Comparison of ENCODE assay signal across 8 cellular contexts in genomic region chr3:167032267-167032876, GRCh38.
DNase-seq lines count a peak whose midpoint lies in the region; ATAC-seq and TF ChIP-seq lines count a peak whose summit lies in the region.

No MANE protein-coding gene starts in this region.

- H3K27me3 ChIP-seq in A673 (replicated peaks; ENCODE audit: insufficient read depth, low read depth, low read length, poor library complexity) = no peaks in the 10 kb centered on the region
- H3K27me3 ChIP-seq in H7 (ENCODE audit: control insufficient read depth, insufficient read depth, low read length) = no peaks in the 10 kb centered on the region
- no peaks in the 10 kb centered on the region for H3K27me3 ChIP-seq in osteoblast (ENCODE audit: insufficient read depth, low read length)
- H3K27me3 ChIP-seq in tibial nerve = no peaks in the 10 kb centered on the region

- no peaks in the 10 kb centered on the region for H4K20me1 ChIP-seq in osteoblast (ENCODE audit: insufficient read depth, low read length)

- H3K4me2 ChIP-seq in osteoblast (ENCODE audit: insufficient read depth, low read length) = no peak overlapping the region

- no peak overlapping the region for H3K4me3 ChIP-seq in A673 (ENCODE audit: low read depth, low read length, poor library complexity, severe bottlenecking)
- H3K4me3 ChIP-seq in H7 (ENCODE audit: insufficient read depth, low read depth, low read length) = no peak overlapping the region
- H3K4me3 ChIP-seq in choroid plexus epithelial cell (ENCODE audit: low read depth, low read length) = no peak overlapping the region
- H3K4me3 ChIP-seq in osteoblast (ENCODE audit: insufficient read depth, low read length) = no peak overlapping the region
- no peak overlapping the region for H3K4me3 ChIP-seq in tibial nerve

- no peaks in the 10 kb centered on the region for H3K4me1 ChIP-seq in A673 (ENCODE audit: insufficient read depth, low read length, poor library complexity, severe bottlenecking)
- no peaks in the 10 kb centered on the region for H3K4me1 ChIP-seq in osteoblast (ENCODE audit: insufficient read depth, low read length)
- no peaks in the 10 kb centered on the region for H3K4me1 ChIP-seq in tibial nerve

- no peaks in the 10 kb centered on the region for H3K4me1 Mint-ChIP-seq in activated CD8-positive, alpha-beta T cell treated with anti-CD3 and anti-CD28 coated beads, Interleukin-2, amount 10 ng/mL, durations not matched to agents 7 days and 5 days (ENCODE audit: low read depth)

- H3K27me3 Mint-ChIP-seq in activated CD8-positive, alpha-beta T cell treated with anti-CD3 and anti-CD28 coated beads, Interleukin-2, amount 10 ng/mL, durations not matched to agents 7 days and 5 days (ENCODE audit: low read depth) = no peaks in the 10 kb centered on the region

- H3K27ac ChIP-seq in A673 (ENCODE audit: low read depth, low read length, poor library complexity, severe bottlenecking) = no peak overlapping the region
- no peak overlapping the region for H3K27ac ChIP-seq in osteoblast (ENCODE audit: low read depth, low read length)
- no peak overlapping the region for H3K27ac ChIP-seq in tibial nerve

- POLR2A ChIA-PET in A673 (lab: Charles Lee; ENCODE audit: low non-redundant PET) = no interaction called here
- POLR2A ChIA-PET in activated CD8-positive, alpha-beta T cell treated with anti-CD3 and anti-CD28 coated beads, Interleukin-2, amount 10 ng/mL, durations not matched to agents 7 days and 5 days (lab: Charles Lee) = no interaction called here

- TF ChIP-seq EP300 in tibial nerve (IDR thresholded peaks at IDR 0.05) = no peak

- TF ChIP-seq CTCF in A673 (conservative IDR thresholded peaks at IDR 0.05; ENCODE audit: low read depth, low read length) = peak; percentile 64
- peak; percentile 34 for TF ChIP-seq CTCF in choroid plexus epithelial cell (conservative IDR thresholded peaks at IDR 0.05; ENCODE audit: low read depth, low read length)
- TF ChIP-seq CTCF in osteoblast (IDR thresholded peaks at IDR 0.05; ENCODE audit: extremely low read depth, low read depth, low read length) = no peak
- TF ChIP-seq CTCF in tibial nerve (IDR thresholded peaks at IDR 0.05) = peak in 2 of 5 experiments; percentile 20 to 22

- H3K36me3 ChIP-seq in A673 (ENCODE audit: insufficient read depth, low read length, poor library complexity, severe bottlenecking) (no peaks in the 10 kb centered on the region), H7 (replicated peaks; ENCODE audit: control insufficient read depth, insufficient read depth, low read length) (no peaks in the 10 kb centered on the region), osteoblast (ENCODE audit: insufficient read depth, low read length) (no peaks in the 10 kb centered on the region), tibial nerve (no peaks in the 10 kb centered on the region)

- no peak overlapping the region for H3K4me3 Mint-ChIP-seq in activated CD8-positive, alpha-beta T cell treated with anti-CD3 and anti-CD28 coated beads, Interleukin-2, amount 10 ng/mL, durations not matched to agents 7 days and 5 days

- 27 to 28% methylated on average over 5 of the region's 5 CpGs for WGBS in tibial nerve, 2 donors

- no peak for ATAC-seq in activated CD8-positive, alpha-beta T cell treated with anti-CD3 and anti-CD28 coated beads, Interleukin-2, amount 10 ng/mL, durations not matched to agents 7 days and 5 days
- no peak for ATAC-seq in HG03378 (IDR thresholded peaks at IDR 0.05; ENCODE audit: unreplicated experiment)

- BruUV-seq in A673 (replicated peaks; lab: Mats Ljungman, UMichigan) = no TSS peak

- no peaks in the 10 kb centered on the region for H3K36me3 Mint-ChIP-seq in activated CD8-positive, alpha-beta T cell treated with anti-CD3 and anti-CD28 coated beads, Interleukin-2, amount 10 ng/mL, durations not matched to agents 7 days and 5 days (ENCODE audit: low read depth)

- CTCF ChIA-PET in A673 (lab: Charles Lee) = interaction anchor here (0.6 to 0.7 kb wide), 2 partner anchors 310 to 480 kb away, joined by 3 to 4 read pairs; no protein-coding TSS in a partner anchor
- CTCF ChIA-PET in activated CD8-positive, alpha-beta T cell treated with anti-CD3 and anti-CD28 coated beads, Interleukin-2, amount 10 ng/mL, durations not matched to agents 7 days and 5 days (lab: Charles Lee) = no interaction called here

- H3K79me2 ChIP-seq in osteoblast (ENCODE audit: insufficient read depth, low read length) = no peaks in the 10 kb centered on the region

- H2AFZ ChIP-seq in osteoblast (ENCODE audit: low read length) = no peak overlapping the region

- no peaks in the 10 kb centered on the region for H3K9me3 Mint-ChIP-seq in activated CD8-positive, alpha-beta T cell treated with anti-CD3 and anti-CD28 coated beads, Interleukin-2, amount 10 ng/mL, durations not matched to agents 7 days and 5 days (ENCODE audit: insufficient read depth)

- H3K27ac Mint-ChIP-seq in activated CD8-positive, alpha-beta T cell treated with anti-CD3 and anti-CD28 coated beads, Interleukin-2, amount 10 ng/mL, durations not matched to agents 7 days and 5 days = no peak overlapping the region

- H3K9me3 ChIP-seq in A673 (ENCODE audit: low read depth, low read length, poor library complexity, severe bottlenecking) (no peaks in the 10 kb centered on the region), osteoblast (ENCODE audit: low read depth, low read length) (no peaks in the 10 kb centered on the region), tibial nerve (no peaks in the 10 kb centered on the region)

- no peak for TF ChIP-seq POLR2A in tibial nerve (IDR thresholded peaks at IDR 0.05)

- DNase-seq in A673 (ENCODE audit: low spot score) (peak; percentile 61), H7 (peak; percentile 10), NCI-H748 (lab: John Stamatoyannopoulos, UW; ENCODE audit: unreplicated experiment) (peak; percentile 66), choroid plexus epithelial cell (ENCODE audit: low read depth) (peak; percentile 55), osteoblast (ENCODE audit: insufficient read length, low spot score, missing footprints) (peak; percentile 60), tibial nerve (ENCODE audit: low spot score in 2 of 2) (no peak)
- DNase-seq in activated CD8-positive, alpha-beta T cell treated with anti-CD3 and anti-CD28 coated beads, Interleukin-2, amount 10 ng/mL, durations not matched to agents 7 days and 5 days = no peak

- intact Hi-C loops in A673 (cut with micrococcal nuclease; ENCODE audit: unreplicated experiment) = loop anchor here (2.0 to 10.0 kb wide), 5 partner anchors 198 to 1175 kb away; no protein-coding TSS in a partner anchor

Comparison
In these comparisons a context has a peak if more than half of its experiments do, and no peak if none do; other contexts are left out.
1. DNase-seq: peak in A673 (single experiment), H7 (single experiment), NCI-H748 (single experiment), choroid plexus epithelial cell (single experiment) and osteoblast (single experiment); none in tibial nerve (0 of 2) and activated CD8-positive, alpha-beta T cell treated with anti-CD3 and anti-CD28 coated beads, Interleukin-2, amount 10 ng/mL, durations not matched to agents 7 days and 5 days (single experiment).